In genomic region chr2:42854207-42854818, GRCh38 we compare ENCODE assay signal across 1 cellular context.
TF ChIP-seq lines count a peak whose summit lies in the region.

No MANE protein-coding gene starts in this region.

TF ChIP-seq in HepG2, 621 proteins besides CTCF, POLR2A, EP300 and RAD21 (continued from another document and continues in another):
- TF ChIP-seq ETS1 (CRISPR knock-in tag; IDR thresholded peaks at IDR 0.05) = no peak
- TF ChIP-seq ZNF546 (CRISPR knock-in tag; conservative IDR thresholded peaks at IDR 0.05) = no peak
- TF ChIP-seq, protein P1, sequence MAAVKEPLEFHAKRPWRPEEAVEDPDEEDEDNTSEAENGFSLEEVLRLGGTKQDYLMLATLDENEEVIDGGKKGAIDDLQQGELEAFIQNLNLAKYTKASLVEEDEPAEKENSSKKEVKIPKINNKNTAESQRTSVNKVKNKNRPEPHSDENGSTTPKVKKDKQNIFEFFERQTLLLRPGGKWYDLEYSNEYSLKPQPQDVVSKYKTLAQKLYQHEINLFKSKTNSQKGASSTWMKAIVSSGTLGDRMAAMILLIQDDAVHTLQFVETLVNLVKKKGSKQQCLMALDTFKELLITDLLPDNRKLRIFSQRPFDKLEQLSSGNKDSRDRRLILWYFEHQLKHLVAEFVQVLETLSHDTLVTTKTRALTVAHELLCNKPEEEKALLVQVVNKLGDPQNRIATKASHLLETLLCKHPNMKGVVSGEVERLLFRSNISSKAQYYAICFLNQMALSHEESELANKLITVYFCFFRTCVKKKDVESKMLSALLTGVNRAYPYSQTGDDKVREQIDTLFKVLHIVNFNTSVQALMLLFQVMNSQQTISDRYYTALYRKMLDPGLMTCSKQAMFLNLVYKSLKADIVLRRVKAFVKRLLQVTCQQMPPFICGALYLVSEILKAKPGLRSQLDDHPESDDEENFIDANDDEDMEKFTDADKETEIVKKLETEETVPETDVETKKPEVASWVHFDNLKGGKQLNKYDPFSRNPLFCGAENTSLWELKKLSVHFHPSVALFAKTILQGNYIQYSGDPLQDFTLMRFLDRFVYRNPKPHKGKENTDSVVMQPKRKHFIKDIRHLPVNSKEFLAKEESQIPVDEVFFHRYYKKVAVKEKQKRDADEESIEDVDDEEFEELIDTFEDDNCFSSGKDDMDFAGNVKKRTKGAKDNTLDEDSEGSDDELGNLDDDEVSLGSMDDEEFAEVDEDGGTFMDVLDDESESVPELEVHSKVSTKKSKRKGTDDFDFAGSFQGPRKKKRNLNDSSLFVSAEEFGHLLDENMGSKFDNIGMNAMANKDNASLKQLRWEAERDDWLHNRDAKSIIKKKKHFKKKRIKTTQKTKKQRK (IDR thresholded peaks at IDR 0.05; ENCODE audit: low read length) = no peak
- TF ChIP-seq FOXM1 (CRISPR knock-in tag; IDR thresholded peaks at IDR 0.05) = no peak
- TF ChIP-seq, protein P2, sequence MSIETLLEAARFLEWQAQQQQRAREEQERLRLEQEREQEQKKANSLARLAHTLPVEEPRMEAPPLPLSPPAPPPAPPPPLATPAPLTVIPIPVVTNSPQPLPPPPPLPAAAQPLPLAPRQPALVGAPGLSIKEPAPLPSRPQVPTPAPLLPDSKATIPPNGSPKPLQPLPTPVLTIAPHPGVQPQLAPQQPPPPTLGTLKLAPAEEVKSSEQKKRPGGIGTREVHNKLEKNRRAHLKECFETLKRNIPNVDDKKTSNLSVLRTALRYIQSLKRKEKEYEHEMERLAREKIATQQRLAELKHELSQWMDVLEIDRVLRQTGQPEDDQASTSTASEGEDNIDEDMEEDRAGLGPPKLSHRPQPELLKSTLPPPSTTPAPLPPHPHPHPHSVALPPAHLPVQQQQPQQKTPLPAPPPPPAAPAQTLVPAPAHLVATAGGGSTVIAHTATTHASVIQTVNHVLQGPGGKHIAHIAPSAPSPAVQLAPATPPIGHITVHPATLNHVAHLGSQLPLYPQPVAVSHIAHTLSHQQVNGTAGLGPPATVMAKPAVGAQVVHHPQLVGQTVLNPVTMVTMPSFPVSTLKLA (IDR thresholded peaks at IDR 0.05) = no peak
- 0 out of 2 replicates have a peak, but pooled peaks have one; percentile 9 for TF ChIP-seq ZNF362 (CRISPR knock-in tag; IDR thresholded peaks at IDR 0.05; ENCODE audit: borderline replicate concordance)
- peak; percentile 70 for TF ChIP-seq UBTF (CRISPR knock-in tag; IDR thresholded peaks at IDR 0.05)
- TF ChIP-seq ZC3H4 (CRISPR knock-in tag; IDR thresholded peaks at IDR 0.05; ENCODE audit: borderline replicate concordance) = no peak
- TF ChIP-seq, protein P3, sequence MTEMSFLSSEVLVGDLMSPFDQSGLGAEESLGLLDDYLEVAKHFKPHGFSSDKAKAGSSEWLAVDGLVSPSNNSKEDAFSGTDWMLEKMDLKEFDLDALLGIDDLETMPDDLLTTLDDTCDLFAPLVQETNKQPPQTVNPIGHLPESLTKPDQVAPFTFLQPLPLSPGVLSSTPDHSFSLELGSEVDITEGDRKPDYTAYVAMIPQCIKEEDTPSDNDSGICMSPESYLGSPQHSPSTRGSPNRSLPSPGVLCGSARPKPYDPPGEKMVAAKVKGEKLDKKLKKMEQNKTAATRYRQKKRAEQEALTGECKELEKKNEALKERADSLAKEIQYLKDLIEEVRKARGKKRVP (CRISPR knock-in tag; IDR thresholded peaks at IDR 0.05) = no peak
- no peak for TF ChIP-seq SATB2 (CRISPR knock-in tag; IDR thresholded peaks at IDR 0.05)
- no peak for TF ChIP-seq ZNF713 (CRISPR knock-in tag; IDR thresholded peaks at IDR 0.05)
- TF ChIP-seq, protein P4, sequence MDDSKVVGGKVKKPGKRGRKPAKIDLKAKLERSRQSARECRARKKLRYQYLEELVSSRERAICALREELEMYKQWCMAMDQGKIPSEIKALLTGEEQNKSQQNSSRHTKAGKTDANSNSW (CRISPR knock-in tag; IDR thresholded peaks at IDR 0.05; ENCODE audit: borderline replicate concordance) = no peak
- TF ChIP-seq HNRNPK (IDR thresholded peaks at IDR 0.05; ENCODE audit: low read depth, low read length, poor library complexity, severe bottlenecking) = no peak
- no peak for TF ChIP-seq FOSL1 (CRISPR knock-in tag; IDR thresholded peaks at IDR 0.05; ENCODE audit: borderline replicate concordance)
- no peak for TF ChIP-seq NFRKB (IDR thresholded peaks at IDR 0.05)
- 0 out of 2 replicates have a peak, but pooled peaks have one; percentile 72 for TF ChIP-seq PAX8 (CRISPR knock-in tag; IDR thresholded peaks at IDR 0.05; ENCODE audit: borderline replicate concordance)
- TF ChIP-seq SMARCE1 (IDR thresholded peaks at IDR 0.05; ENCODE audit: borderline replicate concordance) = no peak
- no peak for TF ChIP-seq ZFP1 (CRISPR knock-in tag; IDR thresholded peaks at IDR 0.05)
- TF ChIP-seq RCOR2 (CRISPR knock-in tag; IDR thresholded peaks at IDR 0.05) = no peak; the same call in 1 of the 2 replicates
- TF ChIP-seq MED1 (CRISPR knock-in tag; IDR thresholded peaks at IDR 0.05) = no peak
- 0 out of 2 replicates have a peak, but pooled peaks have one; percentile 23 for TF ChIP-seq MIER2 (CRISPR knock-in tag; IDR thresholded peaks at IDR 0.05)
- no peak; the same call in 1 of the 2 replicates for TF ChIP-seq MXD1 (CRISPR knock-in tag; IDR thresholded peaks at IDR 0.05)
- TF ChIP-seq ZNF333 (CRISPR knock-in tag; IDR thresholded peaks at IDR 0.05; ENCODE audit: borderline replicate concordance) = 0 out of 2 replicates have a peak, but pooled peaks have one; percentile 42
- no peak; the same call in 1 of the 2 replicates for TF ChIP-seq ZBTB3 (CRISPR knock-in tag; IDR thresholded peaks at IDR 0.05; ENCODE audit: borderline replicate concordance, low read depth)
- no peak for TF ChIP-seq NR2F2 (IDR thresholded peaks at IDR 0.05; ENCODE audit: borderline replicate concordance, low read depth)
- TF ChIP-seq GRHL1 (CRISPR knock-in tag; conservative IDR thresholded peaks at IDR 0.05) = no peak
- no peak for TF ChIP-seq SNRNP70 (IDR thresholded peaks at IDR 0.05; ENCODE audit: low read depth, low read length)
- TF ChIP-seq EED (CRISPR knock-in tag; IDR thresholded peaks at IDR 0.05) = no peak
- TF ChIP-seq ZNF343 (CRISPR knock-in tag; IDR thresholded peaks at IDR 0.05) = peak; percentile 71; the same call in 1 of the 2 replicates
- TF ChIP-seq HOXA5 (CRISPR knock-in tag; IDR thresholded peaks at IDR 0.05) = no peak
- TF ChIP-seq ZNF776 (CRISPR knock-in tag; IDR thresholded peaks at IDR 0.05) = no peak
- no peak for TF ChIP-seq AHR (CRISPR knock-in tag; IDR thresholded peaks at IDR 0.05)
- 0 out of 2 replicates have a peak, but pooled peaks have one; percentile 52 for TF ChIP-seq ZNF746 (CRISPR knock-in tag; IDR thresholded peaks at IDR 0.05)
- TF ChIP-seq DBP (CRISPR knock-in tag; IDR thresholded peaks at IDR 0.05; ENCODE audit: not compliant biosample characterization) = no peak
- TF ChIP-seq HNF4G (IDR thresholded peaks at IDR 0.05; ENCODE audit: borderline replicate concordance, low read depth, low read length) = no peak
- peak; percentile 79; the same call in 1 of the 2 replicates for TF ChIP-seq HNF4G (CRISPR knock-in tag; IDR thresholded peaks at IDR 0.05; ENCODE audit: borderline replicate concordance, low read depth)
- TF ChIP-seq ZNF570 (CRISPR knock-in tag; IDR thresholded peaks at IDR 0.05; ENCODE audit: borderline replicate concordance) = no peak
- peak; percentile 90; the same call in 1 of the 2 replicates for TF ChIP-seq NRL (CRISPR knock-in tag; IDR thresholded peaks at IDR 0.05; ENCODE audit: borderline replicate concordance)
- TF ChIP-seq RXRA (CRISPR knock-in tag; IDR thresholded peaks at IDR 0.05) = peak; percentile 85; the same call in 1 of the 2 replicates
- TF ChIP-seq, protein P5, sequence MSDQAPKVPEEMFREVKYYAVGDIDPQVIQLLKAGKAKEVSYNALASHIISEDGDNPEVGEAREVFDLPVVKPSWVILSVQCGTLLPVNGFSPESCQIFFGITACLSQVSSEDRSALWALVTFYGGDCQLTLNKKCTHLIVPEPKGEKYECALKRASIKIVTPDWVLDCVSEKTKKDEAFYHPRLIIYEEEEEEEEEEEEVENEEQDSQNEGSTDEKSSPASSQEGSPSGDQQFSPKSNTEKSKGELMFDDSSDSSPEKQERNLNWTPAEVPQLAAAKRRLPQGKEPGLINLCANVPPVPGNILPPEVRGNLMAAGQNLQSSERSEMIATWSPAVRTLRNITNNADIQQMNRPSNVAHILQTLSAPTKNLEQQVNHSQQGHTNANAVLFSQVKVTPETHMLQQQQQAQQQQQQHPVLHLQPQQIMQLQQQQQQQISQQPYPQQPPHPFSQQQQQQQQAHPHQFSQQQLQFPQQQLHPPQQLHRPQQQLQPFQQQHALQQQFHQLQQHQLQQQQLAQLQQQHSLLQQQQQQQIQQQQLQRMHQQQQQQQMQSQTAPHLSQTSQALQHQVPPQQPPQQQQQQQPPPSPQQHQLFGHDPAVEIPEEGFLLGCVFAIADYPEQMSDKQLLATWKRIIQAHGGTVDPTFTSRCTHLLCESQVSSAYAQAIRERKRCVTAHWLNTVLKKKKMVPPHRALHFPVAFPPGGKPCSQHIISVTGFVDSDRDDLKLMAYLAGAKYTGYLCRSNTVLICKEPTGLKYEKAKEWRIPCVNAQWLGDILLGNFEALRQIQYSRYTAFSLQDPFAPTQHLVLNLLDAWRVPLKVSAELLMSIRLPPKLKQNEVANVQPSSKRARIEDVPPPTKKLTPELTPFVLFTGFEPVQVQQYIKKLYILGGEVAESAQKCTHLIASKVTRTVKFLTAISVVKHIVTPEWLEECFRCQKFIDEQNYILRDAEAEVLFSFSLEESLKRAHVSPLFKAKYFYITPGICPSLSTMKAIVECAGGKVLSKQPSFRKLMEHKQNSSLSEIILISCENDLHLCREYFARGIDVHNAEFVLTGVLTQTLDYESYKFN (CRISPR knock-in tag; conservative IDR thresholded peaks at IDR 0.05) = peak; percentile 68; the same call in 1 of the 2 replicates
- peak; percentile 50; the same call in 1 of the 2 replicates for TF ChIP-seq GABPB1 (CRISPR knock-in tag; IDR thresholded peaks at IDR 0.05)
- TF ChIP-seq SIN3B (IDR thresholded peaks at IDR 0.05; ENCODE audit: low read length) = no peak
- TF ChIP-seq ZFP36L2 (CRISPR knock-in tag; IDR thresholded peaks at IDR 0.05) = no peak
